10 cellular contexts compared by ENCODE assay signal in genomic region chr4:2788101-2788500, GRCh38. TPM values are rescaled to one million over a fixed set of nuclear protein-coding genes. Genes with fewer than 3 reads are reported as not detected.
DNase-seq lines count a peak whose midpoint lies in the region; TF ChIP-seq lines count a peak whose summit lies in the region.
"Had no signal": no experiment of that assay in that cellular context is flagged by ENCODE, and none has a peak within 500 bp of the region (broad histone marks: within the 10 kb centered on the region; RNA-seq: fewer than 3 reads in every experiment).

No MANE protein-coding gene starts in this region.

- TF ChIP-seq CTCF in HL-60 (IDR thresholded peaks at IDR 0.05; ENCODE audit: insufficient read depth, low read length) (no peak), chondrocyte (IDR thresholded peaks at IDR 0.05) (no peak), glutamatergic neuron (IDR thresholded peaks at IDR 0.05; ENCODE audit: partially characterized antibody, unreplicated experiment) (no peak)

- POLR2A ChIA-PET in CD4-positive, alpha-beta memory T cell (lab: Charles Lee; ENCODE audit: partially characterized antibody): interaction anchor here (0.6 to 4.3 kb wide), 5 partner anchors 10 to 176 kb away, joined by 3 to 40 read pairs (median 4); partner anchors contain the start of genes GRK4 and TNIP2

- H3K27me3 Mint-ChIP-seq in CD4-positive, alpha-beta memory T cell: no peaks in the 10 kb centered on the region
- H3K27me3 Mint-ChIP-seq in chondrocyte (ENCODE audit: low read depth) (peaks cover 4% of the 10 kb centered on the region), glutamatergic neuron (ENCODE audit: unreplicated experiment) (peaks cover 6% of the 10 kb centered on the region)

- no peak for DNase-seq in CD4-positive, alpha-beta memory T cell
- no peak for DNase-seq in HL-60 (ENCODE audit: low read depth in 1 of 2, low spot score in 1 of 2)
- peak; percentile 90 for DNase-seq in chondrocyte (ENCODE audit: low spot score)
- DNase-seq in RPMI8226: no peak
- no peak for DNase-seq in glutamatergic neuron
- DNase-seq in HAP-1 (ENCODE audit: low spot score in 2 of 2): no peak
- DNase-seq: effector CD4-positive, alpha-beta T cell; mammary epithelial cell; NCI-H1048 had no signal

- H3K9me3 ChIP-seq in CD4-positive, alpha-beta memory T cell (ENCODE audit: control insufficient read depth in 1 of 2, low read length in 2 of 2): no peaks in the 10 kb centered on the region
- H3K9me3 ChIP-seq in skeletal muscle tissue (ENCODE audit: control insufficient read depth in 3 of 3, low read length in 3 of 3) (no peaks in the 10 kb centered on the region), HAP-1 (0 out of 2 replicates have a peak, but pooled peaks cover 4% of the 10 kb centered on the region)

- in situ Hi-C loops in HAP-1 (cut with MboI; ENCODE audit: low sequenced_read_pairs): no loop called here

- intact Hi-C loops in CD4-positive, alpha-beta memory T cell (cut with micrococcal nuclease): no loop called here

- H3K4me3 Mint-ChIP-seq in CD4-positive, alpha-beta memory T cell: peak overlapping the region in 1 of 8 donors; percentile 41
- H3K4me3 Mint-ChIP-seq in chondrocyte (ENCODE audit: unreplicated experiment) (no peak overlapping the region), glutamatergic neuron (ENCODE audit: unreplicated experiment) (no peak overlapping the region)

- no peaks in the 10 kb centered on the region for H3K36me3 ChIP-seq in CD4-positive, alpha-beta memory T cell (ENCODE audit: insufficient read depth, low read length)
- H3K36me3 ChIP-seq in skeletal muscle tissue (ENCODE audit: control insufficient read depth in 3 of 3, insufficient read depth in 3 of 3, low read length in 3 of 3) (no peaks in the 10 kb centered on the region), HAP-1 (replicated peaks) (no peaks in the 10 kb centered on the region)

- no peak overlapping the region for H3K4me3 ChIP-seq in CD4-positive, alpha-beta memory T cell (ENCODE audit: low read length in 2 of 2)
- no peak overlapping the region for H3K4me3 ChIP-seq in HL-60 (replicated peaks; ENCODE audit: insufficient read depth, low read length)
- H3K4me3 ChIP-seq in skeletal muscle tissue (ENCODE audit: low read length in 3 of 3): no peak overlapping the region
- no peak overlapping the region for H3K4me3 ChIP-seq in HAP-1

- H3K27me3 ChIP-seq in CD4-positive, alpha-beta memory T cell (ENCODE audit: insufficient read depth, low read length): no peaks in the 10 kb centered on the region
- H3K27me3 ChIP-seq in HL-60 (ENCODE audit: insufficient read depth, poor library complexity, severe bottlenecking): no peaks in the 10 kb centered on the region
- H3K27me3 ChIP-seq in skeletal muscle tissue (ENCODE audit: control insufficient read depth in 3 of 3, insufficient read depth in 3 of 3, low read length in 3 of 3): no peaks in the 10 kb centered on the region
- H3K27me3 ChIP-seq in HAP-1 (ENCODE audit: low read depth): no peaks in the 10 kb centered on the region

- peak overlapping the region; percentile 52 to 94 (median 86) for H3K27ac Mint-ChIP-seq in CD4-positive, alpha-beta memory T cell
- H3K27ac Mint-ChIP-seq in chondrocyte (ENCODE audit: unreplicated experiment) (no peak overlapping the region), glutamatergic neuron (ENCODE audit: unreplicated experiment) (no peak overlapping the region)

- CTCF ChIA-PET in CD4-positive, alpha-beta memory T cell (lab: Charles Lee; ENCODE audit: partially characterized antibody): interaction anchor here (1.0 to 1.6 kb wide), 2 partner anchors 9 to 12 kb away, joined by 3 to 5 read pairs; no protein-coding TSS in a partner anchor

- H3K36me3 Mint-ChIP-seq in CD4-positive, alpha-beta memory T cell: no peaks in the 10 kb centered on the region
- H3K36me3 Mint-ChIP-seq in chondrocyte (ENCODE audit: low read depth): no peaks in the 10 kb centered on the region
- peaks cover 9% of the 10 kb centered on the region for H3K36me3 Mint-ChIP-seq in glutamatergic neuron (ENCODE audit: unreplicated experiment)

- H3K9me3 Mint-ChIP-seq in CD4-positive, alpha-beta memory T cell: peaks cover 0 to 8% (median 4%) of the 10 kb centered on the region in 8 donors
- peaks cover 6% of the 10 kb centered on the region for H3K9me3 Mint-ChIP-seq in chondrocyte (ENCODE audit: low read depth)
- H3K9me3 Mint-ChIP-seq in glutamatergic neuron (ENCODE audit: unreplicated experiment): peaks cover 3% of the 10 kb centered on the region

- H3K4me1 Mint-ChIP-seq in CD4-positive, alpha-beta memory T cell: peaks cover 21 to 61% (median 39%) of the 10 kb centered on the region in 4 donors
- H3K4me1 Mint-ChIP-seq in chondrocyte (ENCODE audit: low read depth): peaks cover 3% of the 10 kb centered on the region
- peaks cover 2% of the 10 kb centered on the region for H3K4me1 Mint-ChIP-seq in glutamatergic neuron (ENCODE audit: low read depth, unreplicated experiment)

- H3K4me1 ChIP-seq in CD4-positive, alpha-beta memory T cell (ENCODE audit: insufficient read depth, low read length): peaks cover 36% of the 10 kb centered on the region
- H3K4me1 ChIP-seq in skeletal muscle tissue (ENCODE audit: control insufficient read depth in 3 of 3, insufficient read depth in 3 of 3, low read length in 3 of 3) (peaks cover 22 to 34% (median 31%) of the 10 kb centered on the region in 3 donors), HAP-1 (no peaks in the 10 kb centered on the region; the same call in 1 of the 2 replicates)

- H3K9ac ChIP-seq in skeletal muscle tissue (ENCODE audit: low read depth in 1 of 3, low read length in 3 of 3): peak overlapping the region; percentile 34 to 66 (median 43)

- peak overlapping the region; percentile 74 for H3K27ac ChIP-seq in CD4-positive, alpha-beta memory T cell (ENCODE audit: low read depth, low read length)
- peak overlapping the region; percentile 94 for H3K27ac ChIP-seq in HL-60 (replicated peaks)
- H3K27ac ChIP-seq in skeletal muscle tissue (ENCODE audit: low read depth, low read length): no peak overlapping the region

RNA-seq across cellular contexts. Expression of gene SH3BP2, which starts 4.8 kb away (rescaled TPM):
- 10 to 100 TPM; 37.9 to 44.3 TPM for total RNA-seq in CD4-positive, alpha-beta memory T cell
- 10 to 100 TPM in 1 of 2 donors, 1 to 10 TPM in 1; 3.8 to 16.3 TPM for polyA plus RNA-seq in CD4-positive, alpha-beta memory T cell
- total RNA-seq in chondrocyte (50.1 to 63.1 TPM (median 59.8 TPM) in 3 replicates), skeletal muscle tissue (7.8 TPM), glutamatergic neuron (ENCODE audit: unreplicated experiment) (85.3 TPM)

RNA-seq across cellular contexts. Expression of gene TNIP2, which starts 32.0 kb away (rescaled TPM):
- 10 to 100 TPM; 50.0 to 50.5 TPM for total RNA-seq in CD4-positive, alpha-beta memory T cell
- 10 to 100 TPM; 45.8 to 48.5 TPM for polyA plus RNA-seq in CD4-positive, alpha-beta memory T cell
- 23.3 to 30.7 TPM (median 29.0 TPM) in 3 replicates for total RNA-seq in chondrocyte
- total RNA-seq in skeletal muscle tissue: 14.6 TPM
- total RNA-seq in glutamatergic neuron (ENCODE audit: unreplicated experiment): 25.4 TPM

RNA-seq across cellular contexts. Expression of gene ADD1, which starts 55.5 kb away (rescaled TPM):
- total RNA-seq in CD4-positive, alpha-beta memory T cell: 100 to 1,000 TPM; 289 to 293 TPM
- polyA plus RNA-seq in CD4-positive, alpha-beta memory T cell: 100 to 1,000 TPM; 159 to 171 TPM
- total RNA-seq in chondrocyte (240 to 269 TPM (median 256 TPM) in 3 replicates), skeletal muscle tissue (155 TPM), glutamatergic neuron (ENCODE audit: unreplicated experiment) (276 TPM)

Comparison
In these comparisons a context has a peak if more than half of its experiments do, and no peak if none do; other contexts are left out.
1. H3K27ac Mint-ChIP-seq: peak in CD4-positive, alpha-beta memory T cell (7 of 7); none in chondrocyte (single experiment) and glutamatergic neuron (single experiment).